In genomic region chr2:17541514-17541950, GRCh38 we compare ENCODE assay signal across 14 cellular contexts. TPM values are rescaled to one million over a fixed set of nuclear protein-coding genes. Genes with fewer than 3 reads are reported as not detected.
DNase-seq lines count a peak whose midpoint lies in the region; ATAC-seq and TF ChIP-seq lines count a peak whose summit lies in the region.
"Had no signal": no experiment of that assay in that cellular context is flagged by ENCODE, and none has a peak within 500 bp of the region (broad histone marks: within the 10 kb centered on the region; RNA-seq: fewer than 3 reads in every experiment).

No MANE protein-coding gene starts in this region.

- TF ChIP-seq EP300 in neural cell (conservative IDR thresholded peaks at IDR 0.05; ENCODE audit: poor library complexity, severe bottlenecking), result no peak

- intact Hi-C loops in left ventricle myocardium inferior (cut with micrococcal nuclease), result no loop called here
- intact Hi-C loops in Right ventricle myocardium inferior (cut with DNase I), result loop anchor here (2.0 to 10.0 kb wide), 3 partner anchors 71 to 126 kb away; no protein-coding TSS in a partner anchor
- intact Hi-C loops in esophagus squamous epithelium (cut with DNase I), result no loop called here
- intact Hi-C loops in CD4-positive, alpha-beta memory T cell (cut with micrococcal nuclease), result no loop called here

- CTCF ChIA-PET in CD4-positive, alpha-beta memory T cell (lab: Charles Lee; ENCODE audit: partially characterized antibody), result no interaction called here

- DNase-seq in left ventricle myocardium inferior (no peak), Right ventricle myocardium inferior (ENCODE audit: missing footprints) (no peak), esophagus squamous epithelium (lab: John Stamatoyannopoulos, UW) (no peak), cortex of kidney (lab: John Stamatoyannopoulos, UW) (no peak), Ammon's horn (ENCODE audit: low spot score) (no peak)
- DNase-seq in activated naive CD8-positive, alpha-beta T cell treated with anti-CD3 and anti-CD28 coated beads, Interleukin-2, amount 50 U/mL, for 24 hours, result no peak
- DNase-seq in CD4-positive, alpha-beta memory T cell, result no peak
- DNase-seq: activated CD4-positive, alpha-beta T cell treated with anti-CD3 and anti-CD28 coated beads, Interleukin-2, amount 50 U/mL, for 48 hours; NCI-H510A; SJCRH30; stimulated activated naive CD4-positive, alpha-beta T cell had no signal

- no peaks in the 10 kb centered on the region for H3K9me3 ChIP-seq in left ventricle myocardium inferior (replicated peaks)
- no peaks in the 10 kb centered on the region for H3K9me3 ChIP-seq in esophagus squamous epithelium
- H3K9me3 ChIP-seq in neural cell (ENCODE audit: low read length), result no peaks in the 10 kb centered on the region
- H3K9me3 ChIP-seq in CD4-positive, alpha-beta memory T cell (ENCODE audit: control insufficient read depth in 1 of 2, low read length in 2 of 2), result no peaks in the 10 kb centered on the region
- H3K9me3 ChIP-seq: SJCRH30 had no signal

- ATAC-seq in Right ventricle myocardium inferior, result no peak
- no peak for ATAC-seq in activated naive CD8-positive, alpha-beta T cell treated with anti-CD3 and anti-CD28 coated beads, Interleukin-2, amount 50 U/mL, for 24 hours

- no peaks in the 10 kb centered on the region for H3K9me2 ChIP-seq in neural cell (ENCODE audit: insufficient read depth, low read length)

- H3K27me3 ChIP-seq in left ventricle myocardium inferior (ENCODE audit: low read depth), result peaks cover 74% of the 10 kb centered on the region
- H3K27me3 ChIP-seq in esophagus squamous epithelium, result peaks cover 0 to 79% (median 0%) of the 10 kb centered on the region in 4 donors
- peaks cover 57% of the 10 kb centered on the region for H3K27me3 ChIP-seq in neural cell (ENCODE audit: insufficient read depth, low read depth, low read length)
- H3K27me3 ChIP-seq in CD4-positive, alpha-beta memory T cell (ENCODE audit: insufficient read depth, low read length), result peaks cover 7% of the 10 kb centered on the region

- H3K27ac Mint-ChIP-seq in activated naive CD8-positive, alpha-beta T cell treated with anti-CD3 and anti-CD28 coated beads, Interleukin-2, amount 50 U/mL, for 24 hours, result no peak overlapping the region
- no peak overlapping the region for H3K27ac Mint-ChIP-seq in CD4-positive, alpha-beta memory T cell

- peaks cover 7% of the 10 kb centered on the region for H3K4me1 Mint-ChIP-seq in activated naive CD8-positive, alpha-beta T cell treated with anti-CD3 and anti-CD28 coated beads, Interleukin-2, amount 50 U/mL, for 24 hours
- peaks cover 2 to 5% (median 4%) of the 10 kb centered on the region in 4 donors for H3K4me1 Mint-ChIP-seq in CD4-positive, alpha-beta memory T cell

- H3K27ac ChIP-seq in left ventricle myocardium inferior (replicated peaks) (no peak overlapping the region), esophagus squamous epithelium (peak overlapping the region; percentile 82 to 92 (median 90)), neural cell (ENCODE audit: low read length) (peak overlapping the region; percentile 68)
- no peak overlapping the region for H3K27ac ChIP-seq in CD4-positive, alpha-beta memory T cell (ENCODE audit: low read depth, low read length)
- H3K27ac ChIP-seq: SJCRH30 had no signal

- peaks cover 10% of the 10 kb centered on the region for H3K9me3 Mint-ChIP-seq in activated naive CD8-positive, alpha-beta T cell treated with anti-CD3 and anti-CD28 coated beads, Interleukin-2, amount 50 U/mL, for 24 hours
- H3K9me3 Mint-ChIP-seq in CD4-positive, alpha-beta memory T cell, result peaks cover 0 to 11% (median 3%) of the 10 kb centered on the region in 8 donors

- H3K36me3 Mint-ChIP-seq in activated naive CD8-positive, alpha-beta T cell treated with anti-CD3 and anti-CD28 coated beads, Interleukin-2, amount 50 U/mL, for 24 hours (ENCODE audit: low read depth), result peaks cover 3% of the 10 kb centered on the region
- H3K36me3 Mint-ChIP-seq in CD4-positive, alpha-beta memory T cell, result no peaks in the 10 kb centered on the region

- H3K4me3 ChIP-seq in left ventricle myocardium inferior, result peak overlapping the region; percentile 72
- H3K4me3 ChIP-seq in esophagus squamous epithelium, result peak overlapping the region; percentile 42 to 72 (median 61)
- H3K4me3 ChIP-seq in neural cell (ENCODE audit: low read length), result peak overlapping the region; percentile 75
- H3K4me3 ChIP-seq in CD4-positive, alpha-beta memory T cell (ENCODE audit: low read length in 2 of 2), result no peak overlapping the region
- H3K4me3 ChIP-seq: SJCRH30 had no signal

- TF ChIP-seq RAD21 in neural cell (conservative IDR thresholded peaks at IDR 0.05), result peak; percentile 10

- no peaks in the 10 kb centered on the region for H4K20me1 ChIP-seq in neural cell (ENCODE audit: insufficient read depth)

- H3K27me3 Mint-ChIP-seq in activated naive CD8-positive, alpha-beta T cell treated with anti-CD3 and anti-CD28 coated beads, Interleukin-2, amount 50 U/mL, for 24 hours, result peaks cover 52% of the 10 kb centered on the region
- H3K27me3 Mint-ChIP-seq in CD4-positive, alpha-beta memory T cell, result peaks cover 29 to 32% of the 10 kb centered on the region in 2 donors

- H2AFZ ChIP-seq in neural cell (ENCODE audit: low read depth, low read length), result peak overlapping the region; percentile 67

- 6 to 14% methylated on average over 12 of the region's 12 CpGs for WGBS in esophagus squamous epithelium, 2 donors

- peaks cover 12% of the 10 kb centered on the region for H3K79me2 ChIP-seq in neural cell (replicated peaks; ENCODE audit: insufficient read depth, low read length)

- peaks cover 17% of the 10 kb centered on the region for H3F3A ChIP-seq in neural cell (ENCODE audit: insufficient read depth, low read length, poor library complexity, severe bottlenecking)

- no peak for TF ChIP-seq POLR2A in esophagus squamous epithelium (IDR thresholded peaks at IDR 0.05)

- H3K4me1 ChIP-seq in left ventricle myocardium inferior (peaks cover 36% of the 10 kb centered on the region), esophagus squamous epithelium (peaks cover 0 to 84% (median 5%) of the 10 kb centered on the region in 3 donors)
- no peaks in the 10 kb centered on the region for H3K4me1 ChIP-seq in CD4-positive, alpha-beta memory T cell (ENCODE audit: insufficient read depth, low read length)
- H3K4me1 ChIP-seq: SJCRH30 had no signal

- POLR2A ChIA-PET in CD4-positive, alpha-beta memory T cell (lab: Charles Lee; ENCODE audit: partially characterized antibody), result no interaction called here

- H3K9ac ChIP-seq in neural cell (ENCODE audit: low read length), result peak overlapping the region; percentile 61

- peak overlapping the region; percentile 82 for H3K4me2 ChIP-seq in neural cell (ENCODE audit: low read length)

- no peak for TF ChIP-seq CTCF in left ventricle myocardium inferior (IDR thresholded peaks at IDR 0.05; ENCODE audit: borderline replicate concordance)
- no peak for TF ChIP-seq CTCF in esophagus squamous epithelium (IDR thresholded peaks at IDR 0.05)
- no peak for TF ChIP-seq CTCF in neural cell (IDR thresholded peaks at IDR 0.05; ENCODE audit: poor library complexity, severe bottlenecking)

- no peak overlapping the region for H3K4me3 Mint-ChIP-seq in activated naive CD8-positive, alpha-beta T cell treated with anti-CD3 and anti-CD28 coated beads, Interleukin-2, amount 50 U/mL, for 24 hours
- H3K4me3 Mint-ChIP-seq in CD4-positive, alpha-beta memory T cell, result no peak overlapping the region

- H3K36me3 ChIP-seq in left ventricle myocardium inferior (no peaks in the 10 kb centered on the region), esophagus squamous epithelium (no peaks in the 10 kb centered on the region), neural cell (ENCODE audit: insufficient read depth, low read length) (no peaks in the 10 kb centered on the region)
- H3K36me3 ChIP-seq in CD4-positive, alpha-beta memory T cell (ENCODE audit: insufficient read depth, low read length), result no peaks in the 10 kb centered on the region
- H3K36me3 ChIP-seq: SJCRH30 had no signal

TF ChIP-seq in neural cell, 6 proteins besides CTCF, POLR2A, EP300 and RAD21:
- TF ChIP-seq POLR2AphosphoS5 (IDR thresholded peaks at IDR 0.05) (peak; percentile 36), MXI1 (conservative IDR thresholded peaks at IDR 0.05; ENCODE audit: poor library complexity, severe bottlenecking) (no peak)
TF ChIP-seq in neural cell: peak in this region for 1.

RNA-seq across cellular contexts. Expression of gene VSNL1, which starts 1.0 kb away (rescaled TPM):
- total RNA-seq in left ventricle myocardium inferior (15.8 TPM), Right ventricle myocardium inferior (10.4 TPM), esophagus squamous epithelium (10 to 100 TPM; 39.1 to 88.3 (median 51.0) TPM)
- polyA plus RNA-seq in neural cell, result 64.1 and 69.7 TPM in 2 replicates
- polyA minus RNA-seq in neural cell, result 46.3 and 58.2 TPM in 2 replicates
- not detected for total RNA-seq in CD4-positive, alpha-beta memory T cell
- not detected for polyA plus RNA-seq in CD4-positive, alpha-beta memory T cell
- total RNA-seq: lung microvascular endothelial cell, SJCRH30 had no signal

RNA-seq across cellular contexts. Expression of gene RAD51AP2, which starts 23.3 kb away (rescaled TPM):
- total RNA-seq in left ventricle myocardium inferior (0.14 TPM), Right ventricle myocardium inferior (0.11 TPM), esophagus squamous epithelium (under 1 TPM; 0.04 to 0.53 (median 0.26) TPM)
- 0.54 and 0.62 TPM in 2 replicates for polyA plus RNA-seq in neural cell
- polyA minus RNA-seq in neural cell, result 0.81 and 0.97 TPM in 2 replicates
- total RNA-seq in CD4-positive, alpha-beta memory T cell, result not detected
- polyA plus RNA-seq in CD4-positive, alpha-beta memory T cell, result not detected
- total RNA-seq: lung microvascular endothelial cell had no signal
- polyA plus RNA-seq: adipose tissue had no signal

Comparison
In these comparisons a context has a peak if more than half of its experiments do, and no peak if none do; other contexts are left out.
1. H3K27ac ChIP-seq: peak in esophagus squamous epithelium (4 of 4) and neural cell (single experiment); none in left ventricle myocardium inferior (single experiment) and CD4-positive, alpha-beta memory T cell (single experiment).
2. H3K4me3 ChIP-seq: peak in left ventricle myocardium inferior (single experiment), esophagus squamous epithelium (4 of 4) and neural cell (single experiment); none in CD4-positive, alpha-beta memory T cell (0 of 2).
3. RNA of gene VSNL1, which starts 1.0 kb away (total RNA-seq): 39.1 to 88.3 TPM in esophagus squamous epithelium, 15.8 TPM in left ventricle myocardium inferior (single experiment) and 10.4 TPM in Right ventricle myocardium inferior (single experiment); not detected in CD4-positive, alpha-beta memory T cell; every median in the first group is over 10 times any median in the second.